11 cellular contexts compared by ENCODE assay signal in the genomic region with DNA sequence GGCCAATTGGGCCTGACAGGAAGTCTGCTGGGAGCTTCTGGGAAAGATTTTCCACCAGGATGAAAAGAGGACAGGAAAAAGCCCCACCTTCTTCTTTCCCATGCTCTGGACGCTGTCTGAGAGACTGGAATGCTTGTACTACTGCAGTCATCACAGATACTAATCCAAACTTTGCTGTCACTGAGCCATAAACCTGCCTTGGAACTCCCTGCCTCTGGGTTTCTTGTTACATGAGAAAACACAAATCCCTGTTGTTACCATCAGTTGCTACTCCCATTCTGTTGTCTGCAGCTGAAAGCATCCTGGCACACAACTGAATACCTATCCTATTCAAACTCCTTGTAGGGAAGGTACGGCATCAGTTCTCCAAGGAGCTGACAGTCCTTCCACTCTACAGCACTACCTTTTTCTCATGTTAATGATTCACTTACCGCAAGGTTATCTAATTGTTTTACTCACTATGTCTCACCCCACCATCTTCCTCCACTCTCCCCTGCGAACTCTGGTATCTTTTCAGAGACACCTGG.
DNase-seq lines count a peak whose midpoint lies in the region; ATAC-seq and TF ChIP-seq lines count a peak whose summit lies in the region.
"Had no signal": no experiment of that assay in that cellular context is flagged by ENCODE, and none has a peak within 500 bp of the region (broad histone marks: within the 10 kb centered on the region; RNA-seq: fewer than 3 reads in every experiment).

No MANE protein-coding gene starts in this region.

- H3K4me1 ChIP-seq in HAP-1 (peaks cover 26% of the 10 kb centered on the region), heart right ventricle (peaks cover 4 to 33% (median 20%) of the 10 kb centered on the region in 9 donors), psoas muscle (peaks cover 20% of the 10 kb centered on the region)

- H3K9me3 ChIP-seq in HAP-1 (no peaks in the 10 kb centered on the region), heart right ventricle (no peaks in the 10 kb centered on the region), psoas muscle (no peaks in the 10 kb centered on the region)

- peak overlapping the region; percentile 83 for H3K27ac Mint-ChIP-seq in WTC11
- H3K27ac Mint-ChIP-seq: activated CD8-positive, alpha-beta T cell treated with anti-CD3 and anti-CD28 coated beads, Interleukin-2, amount 10 ng/mL, durations not matched to agents 7 days and 5 days had no signal

- DNase-seq in HAP-1 (ENCODE audit: low spot score in 2 of 2) (peak; percentile 23 to 31), WTC11 (ENCODE audit: low spot score) (no peak), heart right ventricle (no peak), psoas muscle (no peak), NCI-H1417 treated with DMSO at 0.1 percent for 48 hours (lab: John Stamatoyannopoulos, UW) (no peak)
- DNase-seq: activated CD8-positive, alpha-beta T cell treated with anti-CD3 and anti-CD28 coated beads, Interleukin-2, amount 10 ng/mL, durations not matched to agents 7 days and 5 days; central memory CD4-positive, alpha-beta T cell; substantia nigra had no signal

- H3K27me3 ChIP-seq in HAP-1 (ENCODE audit: low read depth) (no peaks in the 10 kb centered on the region), heart right ventricle (no peaks in the 10 kb centered on the region), psoas muscle (ENCODE audit: insufficient read depth in 3 of 3, low read length in 2 of 3) (no peaks in the 10 kb centered on the region)

- peaks cover 44% of the 10 kb centered on the region for H3K36me3 Mint-ChIP-seq in WTC11

- WGBS in heart right ventricle, 2 donors, result 66 to 72% methylated on average over 4 of the region's 4 CpGs
- 52 to 65% (median 62%) methylated on average over 4 of the region's 4 CpGs for WGBS in psoas muscle, 3 donors

- H3K9me3 Mint-ChIP-seq in WTC11, result no peaks in the 10 kb centered on the region

- POLR2A ChIA-PET in WTC11 (lab: Charles Lee), result no interaction called here

- TF ChIP-seq CTCF in WTC11 (IDR thresholded peaks at IDR 0.05), result no peak
- TF ChIP-seq CTCF in heart right ventricle (IDR thresholded peaks at IDR 0.05), result no peak
- no peak for TF ChIP-seq CTCF in psoas muscle (IDR thresholded peaks at IDR 0.05)

- in situ Hi-C loops in HAP-1 (cut with MboI; ENCODE audit: low sequenced_read_pairs), result no loop called here

- H3K27me3 Mint-ChIP-seq in WTC11 (ENCODE audit: low read depth), result no peaks in the 10 kb centered on the region

- H3K4me3 ChIP-seq in HAP-1, result no peak overlapping the region
- H3K4me3 ChIP-seq in heart right ventricle, result no peak overlapping the region
- H3K4me3 ChIP-seq in psoas muscle, result no peak overlapping the region

- intact Hi-C loops in heart right ventricle (cut with DNase I), result no loop called here
- intact Hi-C loops in psoas muscle (cut with DNase I), result no loop called here

- CTCF ChIA-PET in WTC11 (lab: Charles Lee), result interaction anchor here (0.7 to 4.2 kb wide), 5 partner anchors 14 to 119 kb away, joined by 3 to 17 read pairs (median 6); no protein-coding TSS in a partner anchor

- H3K27ac ChIP-seq in heart right ventricle (peak overlapping the region in 8 of 10 donors; percentile 42 to 73 (median 55)), psoas muscle (peak overlapping the region; percentile 27)

- H3K4me1 Mint-ChIP-seq in WTC11, result peaks cover 55% of the 10 kb centered on the region

- H3K36me3 ChIP-seq in HAP-1 (replicated peaks) (peaks cover 31% of the 10 kb centered on the region), heart right ventricle (peaks cover 0 to 82% (median 25%) of the 10 kb centered on the region in 9 donors), psoas muscle (ENCODE audit: insufficient read depth in 1 of 2, low read depth in 1 of 2) (peaks cover 6 to 59% of the 10 kb centered on the region in 2 donors)

- H3K4me3 Mint-ChIP-seq in WTC11, result peak overlapping the region; percentile 8; the same call in 1 of the 2 replicates
- H3K4me3 Mint-ChIP-seq: activated CD8-positive, alpha-beta T cell treated with anti-CD3 and anti-CD28 coated beads, Interleukin-2, amount 10 ng/mL, durations not matched to agents 7 days and 5 days had no signal

- ATAC-seq in WTC11, result peak; percentile 76
- ATAC-seq in heart right ventricle, result peak; percentile 21 to 69 (median 58)
- peak; percentile 69 to 88 (median 79) for ATAC-seq in psoas muscle
- no peak for ATAC-seq in HG02981 (IDR thresholded peaks at IDR 0.05; ENCODE audit: unreplicated experiment)
- ATAC-seq in HG03135 (IDR thresholded peaks at IDR 0.05; ENCODE audit: unreplicated experiment), result no peak
- ATAC-seq in GM21723 (IDR thresholded peaks at IDR 0.05; ENCODE audit: unreplicated experiment), result no peak
- ATAC-seq: activated CD8-positive, alpha-beta T cell treated with anti-CD3 and anti-CD28 coated beads, Interleukin-2, amount 10 ng/mL, durations not matched to agents 7 days and 5 days had no signal

TF ChIP-seq in WTC11, 78 proteins besides CTCF, POLR2A, EP300 and RAD21:
- TF ChIP-seq, protein P1, sequence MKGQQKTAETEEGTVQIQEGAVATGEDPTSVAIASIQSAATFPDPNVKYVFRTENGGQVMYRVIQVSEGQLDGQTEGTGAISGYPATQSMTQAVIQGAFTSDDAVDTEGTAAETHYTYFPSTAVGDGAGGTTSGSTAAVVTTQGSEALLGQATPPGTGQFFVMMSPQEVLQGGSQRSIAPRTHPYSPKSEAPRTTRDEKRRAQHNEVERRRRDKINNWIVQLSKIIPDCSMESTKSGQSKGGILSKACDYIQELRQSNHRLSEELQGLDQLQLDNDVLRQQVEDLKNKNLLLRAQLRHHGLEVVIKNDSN (CRISPR knock-in tag; IDR thresholded peaks at IDR 0.05), result peak; percentile 74; the same call in 1 of the 2 replicates
- TF ChIP-seq ETV6 (CRISPR knock-in tag; IDR thresholded peaks at IDR 0.05) (peak; percentile 36; the same call in 1 of the 2 replicates), NFYB (CRISPR knock-in tag; conservative IDR thresholded peaks at IDR 0.05; ENCODE audit: low read depth) (peak; percentile 65; the same call in 1 of the 2 replicates), HMGA2 (CRISPR knock-in tag; IDR thresholded peaks at IDR 0.05) (no peak)

Comparison
In these comparisons a context has a peak if more than half of its experiments do, and no peak if none do; other contexts are left out.
1. DNase-seq: peak in HAP-1 (2 of 2); none in WTC11 (single experiment), heart right ventricle (0 of 2), psoas muscle (0 of 2) and NCI-H1417 treated with DMSO at 0.1 percent for 48 hours (single experiment).
2. ATAC-seq: peak in WTC11 (single experiment), heart right ventricle (8 of 8) and psoas muscle (4 of 4); none in HG02981 (single experiment), HG03135 (single experiment) and GM21723 (single experiment).